Comparison of ENCODE assay signal across 8 cellular contexts in the genomic region with DNA sequence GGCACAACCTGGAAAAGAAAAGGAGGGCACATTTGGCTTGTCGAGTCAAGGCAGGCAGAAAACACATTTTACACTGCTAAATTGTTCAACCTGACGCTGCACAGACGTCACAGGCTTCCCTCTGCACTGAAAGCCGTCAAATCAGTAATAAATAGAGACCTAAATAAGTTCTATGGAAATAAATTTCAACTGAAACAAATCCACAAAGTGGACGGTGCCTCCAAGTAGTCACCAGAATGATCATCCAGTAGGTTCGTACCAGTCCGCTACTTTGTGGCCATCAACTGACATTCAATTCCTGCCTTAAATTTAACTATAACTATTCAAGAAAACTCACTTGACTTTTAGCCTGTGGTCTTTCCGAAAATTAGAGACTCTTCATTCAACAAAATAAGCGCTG.
A peak's percentile ranks its signal among the peaks of the same experiment; 100 is the strongest.
DNase-seq lines count a peak whose midpoint lies in the region; ATAC-seq and TF ChIP-seq lines count a peak whose summit lies in the region.

No MANE protein-coding gene starts in this region.

- H3K36me3 Mint-ChIP-seq in activated T-cell treated with anti-CD3 and anti-CD28 coated beads, Interleukin-2, amount 50 U/mL, for 24 hours (ENCODE audit: low read depth): peaks cover 9% of the 10 kb centered on the region

- peak overlapping the region; percentile 86 for H3K27ac ChIP-seq in tibial artery

- H3K4me3 Mint-ChIP-seq in activated T-cell treated with anti-CD3 and anti-CD28 coated beads, Interleukin-2, amount 50 U/mL, for 24 hours: peak overlapping the region; percentile 84

- peak overlapping the region; percentile 77 for H3K4me3 ChIP-seq in astrocyte of the spinal cord (ENCODE audit: low read depth, low read length)
- peak overlapping the region; percentile 68 for H3K4me3 ChIP-seq in tibial artery

- no peak for ATAC-seq in activated CD4-positive, CD25-positive, alpha-beta regulatory T cell treated with anti-CD3 and anti-CD28 coated beads, Interleukin-2, amount 50 U/mL, for 24 hours
- no peak for ATAC-seq in GM19455 (IDR thresholded peaks at IDR 0.05; ENCODE audit: unreplicated experiment)
- ATAC-seq in HG03280 (IDR thresholded peaks at IDR 0.05; ENCODE audit: unreplicated experiment): no peak

- no peaks in the 10 kb centered on the region for H3K36me3 ChIP-seq in tibial artery

- H3K9me3 ChIP-seq in tibial artery: no peaks in the 10 kb centered on the region

- H3K27me3 ChIP-seq in tibial artery: no peaks in the 10 kb centered on the region

- H3K4me1 ChIP-seq in tibial artery: peaks cover 0 to 10% (median 6%) of the 10 kb centered on the region in 4 donors

- H3K4me1 Mint-ChIP-seq in activated T-cell treated with anti-CD3 and anti-CD28 coated beads, Interleukin-2, amount 50 U/mL, for 24 hours (ENCODE audit: low read depth): peaks cover 22% of the 10 kb centered on the region

- H3K27ac Mint-ChIP-seq in activated T-cell treated with anti-CD3 and anti-CD28 coated beads, Interleukin-2, amount 50 U/mL, for 24 hours: peak overlapping the region; percentile 70

- in situ Hi-C loops in astrocyte of the spinal cord (cut with HindIII; ENCODE audit: low sequenced_read_pairs): no loop called here

- intact Hi-C loops in tibial artery (cut with DNase I; ENCODE audit: low total_unique reads): no loop called here

- H3K27me3 Mint-ChIP-seq in activated T-cell treated with anti-CD3 and anti-CD28 coated beads, Interleukin-2, amount 50 U/mL, for 24 hours: no peaks in the 10 kb centered on the region

- DNase-seq in activated T-cell treated with anti-CD3 and anti-CD28 coated beads, Interleukin-2, amount 50 U/mL, for 24 hours: no peak
- no peak for DNase-seq in activated T-cell treated with anti-CD3 and anti-CD28 coated beads, Interleukin-2, amount 50 U/mL, for 1 hour
- DNase-seq in astrocyte of the spinal cord (ENCODE audit: low read depth, low spot score): no peak
- peak; percentile 18 for DNase-seq in medulla oblongata (ENCODE audit: extremely low spot score)
- no peak for DNase-seq in tibial artery

- TF ChIP-seq CTCF in astrocyte of the spinal cord (IDR thresholded peaks at IDR 0.05; ENCODE audit: low read depth, low read length) (no peak), tibial artery (IDR thresholded peaks at IDR 0.05) (no peak)

- no peaks in the 10 kb centered on the region for H3K9me3 Mint-ChIP-seq in activated T-cell treated with anti-CD3 and anti-CD28 coated beads, Interleukin-2, amount 50 U/mL, for 24 hours
